ENCODE assay signal across 1 cellular context in genomic region chr10:62788285-62788684, GRCh38. TPM values are rescaled to one million over a fixed set of nuclear protein-coding genes. Genes with fewer than 3 reads are reported as not detected.
"Had no signal": no experiment of that assay in that cellular context is flagged by ENCODE, and none has a peak within 500 bp of the region (broad histone marks: within the 10 kb centered on the region; RNA-seq: fewer than 3 reads in every experiment).

No MANE protein-coding gene starts in this region.

RNA-seq across cellular contexts. Expression of gene EGR2, which starts 27.9 kb away (rescaled TPM):
- total RNA-seq: G401 had no signal
